In the genomic region with DNA sequence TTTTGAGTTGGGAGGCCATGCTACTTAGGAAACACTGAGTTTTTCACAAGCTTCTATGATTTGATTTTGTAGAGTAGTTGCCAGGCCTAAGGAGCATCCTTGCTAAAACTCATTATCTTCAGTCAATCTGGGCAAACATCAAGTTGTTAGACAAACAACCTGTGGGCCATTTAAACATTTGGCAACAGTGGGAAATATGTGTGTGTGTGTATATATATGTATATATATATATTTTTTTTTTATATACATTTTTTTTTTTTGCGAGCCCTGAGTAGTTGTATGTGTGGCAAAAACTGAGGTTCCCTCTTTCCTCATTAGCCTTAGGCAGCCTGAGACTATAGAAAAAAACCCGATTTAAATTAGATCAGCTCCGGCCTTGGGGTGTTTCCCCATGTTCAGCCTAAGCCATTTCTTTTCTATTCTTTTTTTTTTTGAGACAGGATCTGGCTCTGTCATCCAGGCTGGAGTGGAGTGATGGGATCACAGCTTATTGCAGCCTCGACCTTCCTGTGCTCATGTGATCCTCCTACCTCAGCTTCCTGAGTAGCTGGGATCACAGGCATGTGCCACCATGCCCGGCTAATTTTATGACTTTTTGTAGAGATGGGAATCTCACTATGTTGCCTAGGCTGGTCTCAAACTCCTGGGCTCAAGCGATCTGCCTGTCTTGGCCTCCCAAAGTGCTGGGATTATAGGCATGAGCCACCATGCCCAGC, we compare ENCODE assay signal across 12 cellular contexts. TPM values are rescaled to one million over a fixed set of nuclear protein-coding genes. Genes with fewer than 3 reads are reported as not detected.
A peak's percentile ranks its signal among the peaks of the same experiment; 100 is the strongest.
DNase-seq lines count a peak whose midpoint lies in the region; ATAC-seq and TF ChIP-seq lines count a peak whose summit lies in the region.
"Had no signal": no experiment of that assay in that cellular context is flagged by ENCODE, and none has a peak within 500 bp of the region (broad histone marks: within the 10 kb centered on the region; RNA-seq: fewer than 3 reads in every experiment).

No MANE protein-coding gene starts in this region.

- H3K9me3 ChIP-seq in right lobe of liver (no peaks in the 10 kb centered on the region), subcutaneous abdominal adipose tissue (ENCODE audit: control insufficient read depth in 5 of 5, low read length in 5 of 5) (no peaks in the 10 kb centered on the region)
- H3K9me3 ChIP-seq: HAP-1, testis had no signal

- WGBS in right lobe of liver (ENCODE audit: insufficient coverage, low coverage, low lambda C conversion rate, missing lambda C conversion rate), result 69% methylated on average over 3 of the region's 6 CpGs

- TF ChIP-seq CTCF in right lobe of liver (IDR thresholded peaks at IDR 0.05), result no peak

- H3K27ac Mint-ChIP-seq in activated naive CD4-positive, alpha-beta T cell treated with anti-CD3 and anti-CD28 coated beads, Interleukin-2, amount 10 ng/mL, durations not matched to agents 7 days and 5 days, result peak overlapping the region; percentile 62
- H3K27ac Mint-ChIP-seq in activated T-helper 17 cell treated with anti-CD3 and anti-CD28 coated beads, Interleukin-2, amount 50 U/mL, for 72 hours, result peak overlapping the region; percentile 99

- DNase-seq in activated naive CD4-positive, alpha-beta T cell treated with anti-CD3 and anti-CD28 coated beads, Interleukin-2, amount 10 ng/mL, durations not matched to agents 7 days and 5 days, result no peak
- DNase-seq in activated naive CD4-positive, alpha-beta T cell treated with Interleukin-2 at 50 U/mL for 16 hours, result no peak
- DNase-seq in right lobe of liver (no peak), HuH-7.5 (ENCODE audit: low spot score) (no peak), cerebellum (ENCODE audit: low spot score) (no peak), erythroblast (lab: John Stamatoyannopoulos, UW) (no peak)
- DNase-seq: cerebellar nuclear complex, NCI-H524, testis had no signal

- no peak overlapping the region for H3K4me3 ChIP-seq in right lobe of liver
- no peak overlapping the region for H3K4me3 ChIP-seq in subcutaneous abdominal adipose tissue (ENCODE audit: low read depth in 1 of 5, low read length in 5 of 5)
- H3K4me3 ChIP-seq: HAP-1, testis had no signal

- H3K27me3 Mint-ChIP-seq in activated naive CD4-positive, alpha-beta T cell treated with anti-CD3 and anti-CD28 coated beads, Interleukin-2, amount 10 ng/mL, durations not matched to agents 7 days and 5 days, result no peaks in the 10 kb centered on the region
- H3K27me3 Mint-ChIP-seq in activated T-helper 17 cell treated with anti-CD3 and anti-CD28 coated beads, Interleukin-2, amount 50 U/mL, for 72 hours, result no peaks in the 10 kb centered on the region

- H3K27ac ChIP-seq in right lobe of liver (peak overlapping the region in 2 of 3 donors; percentile 15 to 33), subcutaneous abdominal adipose tissue (ENCODE audit: low read depth, low read length) (peak overlapping the region; percentile 52)
- H3K27ac ChIP-seq: testis had no signal

- H3K36me3 ChIP-seq in right lobe of liver (no peaks in the 10 kb centered on the region), subcutaneous abdominal adipose tissue (ENCODE audit: control insufficient read depth in 5 of 5, insufficient read depth in 5 of 5, low read length in 5 of 5) (peaks cover 0 to 3% (median 0%) of the 10 kb centered on the region in 5 donors)

- no peaks in the 10 kb centered on the region for H3K9me3 Mint-ChIP-seq in activated naive CD4-positive, alpha-beta T cell treated with anti-CD3 and anti-CD28 coated beads, Interleukin-2, amount 10 ng/mL, durations not matched to agents 7 days and 5 days
- H3K9me3 Mint-ChIP-seq in activated T-helper 17 cell treated with anti-CD3 and anti-CD28 coated beads, Interleukin-2, amount 50 U/mL, for 72 hours, result no peaks in the 10 kb centered on the region

- intact Hi-C loops in right lobe of liver (cut with DNase I), result no loop called here

- ATAC-seq in activated T-helper 17 cell treated with anti-CD3 and anti-CD28 coated beads, Interleukin-2, amount 50 U/mL, for 72 hours (replicated peaks), result no peak
- ATAC-seq in right lobe of liver, result no peak

- H3K27me3 ChIP-seq in right lobe of liver, result no peaks in the 10 kb centered on the region
- no peaks in the 10 kb centered on the region for H3K27me3 ChIP-seq in subcutaneous abdominal adipose tissue (ENCODE audit: control insufficient read depth in 5 of 5, insufficient read depth in 4 of 5, low read length in 5 of 5)
- H3K27me3 ChIP-seq: testis had no signal

- H3K36me3 Mint-ChIP-seq in activated naive CD4-positive, alpha-beta T cell treated with anti-CD3 and anti-CD28 coated beads, Interleukin-2, amount 10 ng/mL, durations not matched to agents 7 days and 5 days, result peaks cover 2% of the 10 kb centered on the region
- peaks cover 9% of the 10 kb centered on the region for H3K36me3 Mint-ChIP-seq in activated T-helper 17 cell treated with anti-CD3 and anti-CD28 coated beads, Interleukin-2, amount 50 U/mL, for 72 hours (ENCODE audit: low read depth)

- peaks cover 28% of the 10 kb centered on the region for H3K4me1 Mint-ChIP-seq in activated naive CD4-positive, alpha-beta T cell treated with anti-CD3 and anti-CD28 coated beads, Interleukin-2, amount 10 ng/mL, durations not matched to agents 7 days and 5 days
- H3K4me1 Mint-ChIP-seq in activated T-helper 17 cell treated with anti-CD3 and anti-CD28 coated beads, Interleukin-2, amount 50 U/mL, for 72 hours, result peaks cover 14% of the 10 kb centered on the region

- no peak overlapping the region for H3K9ac ChIP-seq in subcutaneous abdominal adipose tissue (ENCODE audit: low read length in 5 of 5)

- H3K4me1 ChIP-seq in right lobe of liver (peaks cover 0 to 16% (median 6%) of the 10 kb centered on the region in 4 donors), subcutaneous abdominal adipose tissue (ENCODE audit: control insufficient read depth in 5 of 5, insufficient read depth in 5 of 5, low read length in 5 of 5) (peaks cover 0 to 13% (median 10%) of the 10 kb centered on the region in 5 donors)
- H3K4me1 ChIP-seq: HAP-1 had no signal

- TF ChIP-seq POLR2A in right lobe of liver (IDR thresholded peaks at IDR 0.05), result no peak
- TF ChIP-seq POLR2A in erythroblast (IDR thresholded peaks at IDR 0.05; ENCODE audit: low read length), result no peak

- CTCF ChIA-PET in activated naive CD4-positive, alpha-beta T cell treated with anti-CD3 and anti-CD28 coated beads, Interleukin-2, amount 10 ng/mL, durations not matched to agents 7 days and 5 days (lab: Charles Lee), result interaction anchor here (0.8 to 4.1 kb wide), 5 partner anchors 9 to 351 kb away, joined by 3 to 20 read pairs (median 13); a partner anchor contains a TSS

- H3K4me3 Mint-ChIP-seq in activated naive CD4-positive, alpha-beta T cell treated with anti-CD3 and anti-CD28 coated beads, Interleukin-2, amount 10 ng/mL, durations not matched to agents 7 days and 5 days, result no peak overlapping the region
- peak overlapping the region; percentile 75 for H3K4me3 Mint-ChIP-seq in activated T-helper 17 cell treated with anti-CD3 and anti-CD28 coated beads, Interleukin-2, amount 50 U/mL, for 72 hours

RNA-seq across cellular contexts. Expression of a gene that starts 7.9 kb away (rescaled TPM):
- total RNA-seq in activated T-helper 17 cell treated with anti-CD3 and anti-CD28 coated beads, Interleukin-2, amount 50 U/mL, for 72 hours, result 10 to 100 TPM; 17.8 to 27.1 TPM
- total RNA-seq in right lobe of liver (10 to 100 TPM in 3 of 6 experiments, 1 to 10 TPM in 3; 6.6 to 19.4 (median 9.6) TPM), cerebellum (39.8 TPM)

RNA-seq across cellular contexts. Expression of a gene that starts 18.5 kb away (rescaled TPM):
- total RNA-seq in activated T-helper 17 cell treated with anti-CD3 and anti-CD28 coated beads, Interleukin-2, amount 50 U/mL, for 72 hours, result 10 to 100 TPM; 10.0 to 15.1 TPM
- total RNA-seq in right lobe of liver, result 1 to 10 TPM; 6.1 to 9.9 (median 8.5) TPM
- 6.8 TPM for total RNA-seq in cerebellum

RNA-seq across cellular contexts. Expression of a gene that starts 18.8 kb away (rescaled TPM):
- total RNA-seq in activated T-helper 17 cell treated with anti-CD3 and anti-CD28 coated beads, Interleukin-2, amount 50 U/mL, for 72 hours, result 10 to 100 TPM; 16.1 to 19.1 TPM
- total RNA-seq in right lobe of liver (10 to 100 TPM in 4 of 6 experiments, 1 to 10 TPM in 2; 7.9 to 12.6 (median 10.6) TPM), cerebellum (15.8 TPM)
